ENCODE assay signal across 13 cellular contexts in genomic region chr12:52521581-52522266, GRCh38. TPM values are rescaled to one million over a fixed set of nuclear protein-coding genes. Genes with fewer than 3 reads are reported as not detected.
DNase-seq lines count a peak whose midpoint lies in the region; ATAC-seq and TF ChIP-seq lines count a peak whose summit lies in the region.
"Had no signal": no experiment of that assay in that cellular context is flagged by ENCODE, and none has a peak within 500 bp of the region (broad histone marks: within the 10 kb centered on the region; RNA-seq: fewer than 3 reads in every experiment).

No MANE protein-coding gene starts in this region.

- H3K27me3 ChIP-seq in MG63 (no peaks in the 10 kb centered on the region), osteoblast (ENCODE audit: insufficient read depth, low read length) (peaks cover 24% of the 10 kb centered on the region), A673 (replicated peaks; ENCODE audit: insufficient read depth, low read depth, low read length, poor library complexity) (no peaks in the 10 kb centered on the region), heart left ventricle (no peaks in the 10 kb centered on the region)

- H2AFZ ChIP-seq in osteoblast (ENCODE audit: low read length) = no peak overlapping the region

- H3K27ac ChIP-seq in coronary artery (no peak overlapping the region), osteoblast (ENCODE audit: low read depth, low read length) (no peak overlapping the region), A673 (ENCODE audit: low read depth, low read length, poor library complexity, severe bottlenecking) (no peak overlapping the region), heart left ventricle (no peak overlapping the region)
- H3K27ac ChIP-seq: KMS-11 had no signal

- H3K4me3 ChIP-seq in MG63 (no peak overlapping the region), coronary artery (no peak overlapping the region), osteoblast (ENCODE audit: insufficient read depth, low read length) (no peak overlapping the region), A673 (ENCODE audit: low read depth, low read length, poor library complexity, severe bottlenecking) (no peak overlapping the region), heart left ventricle (no peak overlapping the region)

- H3K4me2 ChIP-seq in osteoblast (ENCODE audit: insufficient read depth, low read length) = no peak overlapping the region
- H3K4me2 ChIP-seq: KMS-11 had no signal

- POLR2A ChIA-PET in A673 (lab: Charles Lee; ENCODE audit: low non-redundant PET) = no interaction called here

- no peaks in the 10 kb centered on the region for H3K36me3 ChIP-seq in MG63
- no peaks in the 10 kb centered on the region for H3K36me3 ChIP-seq in osteoblast (ENCODE audit: insufficient read depth, low read length)
- H3K36me3 ChIP-seq in A673 (ENCODE audit: insufficient read depth, low read length, poor library complexity, severe bottlenecking) = no peaks in the 10 kb centered on the region
- H3K36me3 ChIP-seq in heart left ventricle = no peaks in the 10 kb centered on the region

- no peaks in the 10 kb centered on the region for H3K79me2 ChIP-seq in osteoblast (ENCODE audit: insufficient read depth, low read length)

- H3K4me1 ChIP-seq in osteoblast (ENCODE audit: insufficient read depth, low read length) (peaks cover 5% of the 10 kb centered on the region), A673 (ENCODE audit: insufficient read depth, low read length, poor library complexity, severe bottlenecking) (peaks cover 14% of the 10 kb centered on the region), heart left ventricle (no peaks in the 10 kb centered on the region)

- WGBS in heart left ventricle, 4 donors = 76 to 85% (median 77%) methylated on average over 9 to 10 of the region's 10 CpGs

- TF ChIP-seq POLR2A in heart left ventricle (IDR thresholded peaks at IDR 0.05) = no peak

- TF ChIP-seq CTCF in coronary artery (IDR thresholded peaks at IDR 0.05) (no peak), osteoblast (IDR thresholded peaks at IDR 0.05; ENCODE audit: extremely low read depth, low read depth, low read length) (no peak), A673 (conservative IDR thresholded peaks at IDR 0.05; ENCODE audit: low read depth, low read length) (no peak), heart left ventricle (IDR thresholded peaks at IDR 0.05) (no peak)

- intact Hi-C loops in A673 (cut with micrococcal nuclease; ENCODE audit: unreplicated experiment) (no loop called here), heart left ventricle (cut with DNase I) (no loop called here)

- H3K9me3 ChIP-seq in MG63 (no peaks in the 10 kb centered on the region), osteoblast (ENCODE audit: low read depth, low read length) (no peaks in the 10 kb centered on the region), A673 (ENCODE audit: low read depth, low read length, poor library complexity, severe bottlenecking) (no peaks in the 10 kb centered on the region), heart left ventricle (no peaks in the 10 kb centered on the region)

- peak; percentile 66 for DNase-seq in ELR (ENCODE audit: low read depth)
- peak; percentile 24 for DNase-seq in MG63
- peak; percentile 70 for DNase-seq in coronary artery (ENCODE audit: low spot score)
- DNase-seq in osteoblast (ENCODE audit: insufficient read length, low spot score, missing footprints) = peak; percentile 80
- DNase-seq in A673 (ENCODE audit: low spot score) = no peak
- DNase-seq in GF-D8 (lab: John Stamatoyannopoulos, UW) = no peak
- DNase-seq in heart left ventricle = no peak
- DNase-seq: erythroblast, HCEC 1CT had no signal

- ATAC-seq in GM21423 (IDR thresholded peaks at IDR 0.05; ENCODE audit: unreplicated experiment) (no peak), heart left ventricle (no peak)
- ATAC-seq: CD8-positive, alpha-beta T cell had no signal

- CTCF ChIA-PET in A673 (lab: Charles Lee) = no interaction called here

- no peaks in the 10 kb centered on the region for H4K20me1 ChIP-seq in osteoblast (ENCODE audit: insufficient read depth, low read length)

- no TSS peak for BruUV-seq in A673 (replicated peaks; lab: Mats Ljungman, UMichigan)

RNA-seq across cellular contexts. Expression of gene KRT5, which starts 1.5 kb away (rescaled TPM):
- total RNA-seq in MG63 (2014; rRNA removed; shearing (Covaris generic); ENCODE audit: low replicate concordance) = 0.23 TPM in 1 of 2 replicates, not detected in the other
- total RNA-seq in osteoblast (0.36 TPM in 1 of 2 replicates, not detected in the other), A673 (2021) (0.48 and 0.67 TPM in 2 replicates), heart left ventricle (1 to 10 TPM in 1 of 9 donors, not detected in 8; 3.4 TPM)
- polyA plus RNA-seq in heart left ventricle = under 1 TPM in 1 of 2 donors, not detected in 1; 0.40 TPM
- total RNA-seq: CD8-positive, alpha-beta T cell; naive thymus-derived CD8-positive, alpha-beta T cell had no signal
- polyA plus RNA-seq: naive thymus-derived CD8-positive, alpha-beta T cell had no signal

RNA-seq across cellular contexts. Expression of gene KRT6A, which starts 28.7 kb away (rescaled TPM):
- total RNA-seq in MG63 (2014; rRNA removed; shearing (Covaris generic); ENCODE audit: low replicate concordance) = not detected in 2 replicates
- total RNA-seq in osteoblast (under 0.01 and 0.72 TPM in 2 replicates), A673 (2021) (0.24 TPM in 1 of 2 replicates, not detected in the other), heart left ventricle (under 1 TPM in 1 of 9 donors, not detected in 8; 0.11 TPM)
- polyA plus RNA-seq in heart left ventricle = under 1 TPM in 1 of 2 donors, not detected in 1; 0.03 TPM
- total RNA-seq: CD8-positive, alpha-beta T cell; naive thymus-derived CD8-positive, alpha-beta T cell had no signal
- polyA plus RNA-seq: naive thymus-derived CD8-positive, alpha-beta T cell had no signal

RNA-seq across cellular contexts. Expression of gene KRT71, which starts 31.2 kb away (rescaled TPM):
- total RNA-seq in MG63 (2014; rRNA removed; shearing (Covaris generic); ENCODE audit: low replicate concordance) = not detected in 2 replicates
- total RNA-seq in osteoblast (not detected in 2 replicates), A673 (2021) (not detected in 2 replicates), heart left ventricle (not detected)
- not detected for polyA plus RNA-seq in heart left ventricle
- total RNA-seq: CD8-positive, alpha-beta T cell; naive thymus-derived CD8-positive, alpha-beta T cell had no signal
- polyA plus RNA-seq: naive thymus-derived CD8-positive, alpha-beta T cell had no signal

RNA-seq across cellular contexts. Expression of gene KRT6C, which starts 48.1 kb away (rescaled TPM):
- total RNA-seq in MG63 (2014; rRNA removed; shearing (Covaris generic); ENCODE audit: low replicate concordance) = not detected in 2 replicates
- not detected in 2 replicates for total RNA-seq in osteoblast
- not detected in 2 replicates for total RNA-seq in A673 (2021)
- not detected for total RNA-seq in heart left ventricle
- not detected for polyA plus RNA-seq in heart left ventricle
- total RNA-seq: CD8-positive, alpha-beta T cell; naive thymus-derived CD8-positive, alpha-beta T cell had no signal
- polyA plus RNA-seq: naive thymus-derived CD8-positive, alpha-beta T cell had no signal

RNA-seq across cellular contexts. Expression of gene KRT74, which starts 51.9 kb away (rescaled TPM):
- total RNA-seq in MG63 (2014; rRNA removed; shearing (Covaris generic); ENCODE audit: low replicate concordance) = not detected in 2 replicates
- not detected in 2 replicates for total RNA-seq in osteoblast
- total RNA-seq in A673 (2021) = not detected in 2 replicates
- total RNA-seq in heart left ventricle = not detected
- polyA plus RNA-seq in heart left ventricle = not detected
- total RNA-seq: CD8-positive, alpha-beta T cell had no signal
- polyA plus RNA-seq: naive thymus-derived CD8-positive, alpha-beta T cell had no signal

Comparison
In these comparisons a context has a peak if more than half of its experiments do, and no peak if none do; other contexts are left out.
1. DNase-seq: peak in ELR (single experiment), MG63 (single experiment), coronary artery (single experiment) and osteoblast (single experiment); none in A673 (single experiment), GF-D8 (single experiment) and heart left ventricle (0 of 5).